Comparison of ENCODE assay signal across 8 cellular contexts in the genomic region with DNA sequence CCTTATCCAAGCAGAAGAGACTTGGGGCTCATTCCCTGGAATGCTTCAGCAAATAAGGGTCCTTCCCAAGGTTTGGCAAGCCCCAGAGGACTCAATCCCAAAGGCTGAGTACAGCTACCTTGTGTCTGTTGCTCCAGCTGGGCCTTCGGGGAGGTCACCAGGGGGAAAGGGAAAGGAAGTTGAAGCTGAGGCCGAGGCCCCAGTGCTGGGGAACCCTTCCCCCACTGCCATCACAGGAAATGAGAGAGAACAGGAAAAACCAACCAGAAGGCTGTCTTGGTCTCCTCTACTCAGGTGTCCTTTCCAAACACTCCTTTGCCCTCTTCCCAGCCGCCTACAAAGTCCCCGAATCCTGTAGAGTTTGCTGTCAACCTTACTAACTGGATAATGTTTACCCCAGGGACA. TPM values are rescaled to one million over a fixed set of nuclear protein-coding genes. Genes with fewer than 3 reads are reported as not detected.
DNase-seq lines count a peak whose midpoint lies in the region; ATAC-seq and TF ChIP-seq lines count a peak whose summit lies in the region.

No MANE protein-coding gene starts in this region.

- H3K27ac ChIP-seq in RWPE1 = peak overlapping the region; percentile 94

- H3K4me3 ChIP-seq in choroid plexus epithelial cell (ENCODE audit: low read depth, low read length) = no peak overlapping the region

- ATAC-seq in HG02610 (IDR thresholded peaks at IDR 0.05; ENCODE audit: unreplicated experiment) (peak; percentile 15), naive B cell (ENCODE audit: low read depth in 2 of 2) (peak; percentile 5 to 6)

- intact Hi-C loops in posterior cingulate gyrus (cut with DNase I) = no loop called here

- H3K36me3 Mint-ChIP-seq in naive B cell = peaks cover 8 to 9% of the 10 kb centered on the region in 2 donors

- CTCF ChIA-PET in RWPE1 (lab: Yijun Ruan, JAX) = interaction anchor here (0.7 to 1.1 kb wide), 2 partner anchors 140 to 300 kb away, joined by 3 read pairs; no protein-coding TSS in a partner anchor

- H3K4me1 Mint-ChIP-seq in naive B cell = peaks cover 79 to 88% (median 79%) of the 10 kb centered on the region in 3 donors

- POLR2A ChIA-PET in RWPE1 (lab: Yijun Ruan, JAX; ENCODE audit: low non-redundant PET) = no interaction called here

- DNase-seq in NCI-H510A treated with DMSO at 0.1 percent for 48 hours (lab: John Stamatoyannopoulos, UW) (peak; percentile 3), NCI-H510A (lab: John Stamatoyannopoulos, UW) (no peak), RWPE1 (ENCODE audit: low spot score) (no peak), choroid plexus epithelial cell (ENCODE audit: low read depth) (peak; percentile 67), naive B cell (no peak), NK-92 (lab: John Stamatoyannopoulos, UW; ENCODE audit: unreplicated experiment) (no peak), posterior cingulate gyrus (no peak)

- peak overlapping the region; percentile 80 to 99 (median 89) for H3K4me3 Mint-ChIP-seq in naive B cell

- peaks cover 0 to 2% (median 0%) of the 10 kb centered on the region in 7 donors for H3K9me3 Mint-ChIP-seq in naive B cell

- H3K27me3 Mint-ChIP-seq in naive B cell = no peaks in the 10 kb centered on the region

- no peak for TF ChIP-seq CTCF in RWPE1 (conservative IDR thresholded peaks at IDR 0.05; ENCODE audit: low read depth)
- TF ChIP-seq CTCF in choroid plexus epithelial cell (conservative IDR thresholded peaks at IDR 0.05; ENCODE audit: low read depth, low read length) = no peak

- H3K27ac Mint-ChIP-seq in naive B cell = peak overlapping the region; percentile 96 to 100 (median 98)

RNA-seq across cellular contexts. Expression of a gene that starts 5.7 kb away (rescaled TPM):
- polyA plus RNA-seq in naive B cell (ENCODE audit: low read depth in 6 of 6) = 10 to 100 TPM; 47.3 to 99.7 (median 64.4) TPM

RNA-seq across cellular contexts. Expression of a gene that starts 40.2 kb away (rescaled TPM):
- 10 to 100 TPM in 4 of 6 donors, 1 to 10 TPM in 2; 3.8 to 14.8 (median 11.2) TPM for polyA plus RNA-seq in naive B cell (ENCODE audit: low read depth in 6 of 6)

RNA-seq across cellular contexts. Expression of a gene that starts 40.3 kb away (rescaled TPM):
- polyA plus RNA-seq in naive B cell (ENCODE audit: low read depth in 6 of 6) = 10 to 100 TPM; 19.7 to 36.7 (median 27.2) TPM

RNA-seq across cellular contexts. Expression of a gene that starts 44.7 kb away (rescaled TPM):
- under 1 TPM in 1 of 6 donors, not detected in 5; 0.05 TPM for polyA plus RNA-seq in naive B cell (ENCODE audit: low read depth in 6 of 6)

Comparison
In these comparisons a context has a peak if more than half of its experiments do, and no peak if none do; other contexts are left out.
1. DNase-seq: peak in NCI-H510A treated with DMSO at 0.1 percent for 48 hours (single experiment) and choroid plexus epithelial cell (single experiment); none in NCI-H510A (single experiment), RWPE1 (single experiment), naive B cell (single experiment), NK-92 (single experiment) and posterior cingulate gyrus (0 of 10).